8 cellular contexts compared by ENCODE assay signal in the genomic region with DNA sequence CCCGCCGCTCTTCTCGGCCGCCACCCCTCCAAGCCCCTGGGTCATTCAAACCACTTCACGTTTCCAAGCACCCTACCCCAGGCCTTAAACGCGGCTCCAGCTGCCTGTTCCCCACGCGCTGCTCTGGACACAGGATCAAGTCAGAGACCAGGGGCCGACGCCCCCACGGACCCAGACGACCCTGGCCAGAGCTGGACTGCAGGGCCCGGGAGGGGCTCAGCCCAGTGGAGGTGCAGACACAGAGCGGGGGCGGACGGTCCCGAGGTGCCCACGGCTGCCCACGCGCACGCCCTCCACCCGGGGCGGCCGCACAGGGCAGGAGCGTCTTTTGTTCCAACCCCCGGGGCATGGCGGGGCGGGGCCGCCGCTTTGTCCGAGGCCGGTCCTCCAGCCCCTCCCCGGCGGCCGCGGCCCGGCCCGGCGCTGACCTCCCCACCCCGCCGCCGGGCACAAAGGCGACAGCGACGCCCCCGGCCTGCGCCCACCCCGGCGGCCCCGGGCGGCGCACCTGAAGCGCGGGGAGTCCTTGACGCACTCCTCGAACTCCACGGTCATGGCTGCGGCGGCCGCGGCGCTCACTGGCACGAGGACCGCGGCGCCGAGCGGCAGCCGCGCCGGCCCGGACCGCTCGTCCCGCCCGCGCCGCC. TPM values are rescaled to one million over a fixed set of nuclear protein-coding genes. Genes with fewer than 3 reads are reported as not detected.
DNase-seq lines count a peak whose midpoint lies in the region; ATAC-seq and TF ChIP-seq lines count a peak whose summit lies in the region.

No MANE protein-coding gene starts in this region.

- H3K4me3 Mint-ChIP-seq in CD4-positive, alpha-beta memory T cell: peak overlapping the region; percentile 84 to 92 (median 89)

- H3K9me2 ChIP-seq in MM.1S (replicated peaks; ENCODE audit: insufficient read depth, low read length): no peaks in the 10 kb centered on the region

- peaks cover 7% of the 10 kb centered on the region for H3K36me3 ChIP-seq in CD4-positive, alpha-beta memory T cell (ENCODE audit: insufficient read depth, low read length)
- H3K36me3 ChIP-seq in MM.1S (replicated peaks; ENCODE audit: insufficient read depth, low read length) (no peaks in the 10 kb centered on the region), mucosa of rectum (ENCODE audit: control insufficient read depth in 2 of 2, insufficient read depth in 2 of 2, low read length in 2 of 2) (peaks cover 9 to 16% of the 10 kb centered on the region in 2 donors)

- H3K36me3 Mint-ChIP-seq in CD4-positive, alpha-beta memory T cell: peaks cover 0 to 8% of the 10 kb centered on the region in 2 donors

- no peaks in the 10 kb centered on the region for H3K27me3 ChIP-seq in CD4-positive, alpha-beta memory T cell (ENCODE audit: insufficient read depth, low read length)
- H3K27me3 ChIP-seq in MM.1S (replicated peaks; ENCODE audit: insufficient read depth, low read length) (no peaks in the 10 kb centered on the region), dorsolateral prefrontal cortex (no peaks in the 10 kb centered on the region), mucosa of rectum (ENCODE audit: control insufficient read depth in 2 of 2, insufficient read depth in 2 of 2, low read length in 2 of 2) (no peaks in the 10 kb centered on the region)

- H3K9ac ChIP-seq in MM.1S (ENCODE audit: low read length) (peak overlapping the region; percentile 66; the same call in 1 of the 2 replicates), mucosa of rectum (ENCODE audit: low read depth in 1 of 2, low read length in 2 of 2) (peak overlapping the region; percentile 60 to 68)

- TF ChIP-seq CTCF in MM.1S (IDR thresholded peaks at IDR 0.05; ENCODE audit: low read length) (no peak), dorsolateral prefrontal cortex (IDR thresholded peaks at IDR 0.05 in 54 of 56, conservative IDR thresholded peaks at IDR 0.05 in 2 of 56; ENCODE audit: low read depth in 1 of 56, partially characterized antibody in 56 of 56) (no peak)

- peak overlapping the region; percentile 54 for H3K27ac ChIP-seq in CD4-positive, alpha-beta memory T cell (ENCODE audit: low read depth, low read length)
- no peak overlapping the region for H3K27ac ChIP-seq in MM.1S (ENCODE audit: low read length)
- peak overlapping the region in 58 of 59 donors; percentile 76 to 100 (median 98) for H3K27ac ChIP-seq in dorsolateral prefrontal cortex
- H3K27ac ChIP-seq in mucosa of rectum (ENCODE audit: low read depth in 2 of 2, low read length in 2 of 2): peak overlapping the region; percentile 63 to 69

- peaks cover 44% of the 10 kb centered on the region for H3K79me2 ChIP-seq in MM.1S (ENCODE audit: low read length)

- peak in 1 of 5 donors; percentile 28 for DNase-seq in CD4-positive, alpha-beta memory T cell
- DNase-seq in MM.1S (peak; percentile 19), dorsolateral prefrontal cortex (peak in 1 of 10 donors; percentile 63), AG08395 (ENCODE audit: low spot score) (no peak), COLO829 (ENCODE audit: low spot score) (no peak), cerebellar nuclear complex (lab: John Stamatoyannopoulos, UW) (no peak)

- no peaks in the 10 kb centered on the region for H3K9me3 ChIP-seq in CD4-positive, alpha-beta memory T cell (ENCODE audit: control insufficient read depth in 1 of 2, low read length in 2 of 2)
- no peaks in the 10 kb centered on the region for H3K9me3 ChIP-seq in MM.1S (replicated peaks; ENCODE audit: insufficient read depth, low read length)
- no peaks in the 10 kb centered on the region for H3K9me3 ChIP-seq in mucosa of rectum (ENCODE audit: control insufficient read depth in 2 of 2, low read length in 2 of 2)

- H3K27ac Mint-ChIP-seq in CD4-positive, alpha-beta memory T cell: peak overlapping the region; percentile 66 to 92 (median 90)

- peak overlapping the region; percentile 98 for H3K4me2 ChIP-seq in MM.1S (ENCODE audit: low read depth, low read length)

- ATAC-seq in GM21515 (IDR thresholded peaks at IDR 0.05; ENCODE audit: unreplicated experiment): peak; percentile 6

- peaks cover 36% of the 10 kb centered on the region for H3K4me1 ChIP-seq in CD4-positive, alpha-beta memory T cell (ENCODE audit: insufficient read depth, low read length)
- H3K4me1 ChIP-seq in MM.1S (ENCODE audit: low read length) (peaks cover 10% of the 10 kb centered on the region), mucosa of rectum (ENCODE audit: control insufficient read depth in 2 of 2, insufficient read depth in 2 of 2, low read length in 2 of 2) (peaks cover 33 to 39% of the 10 kb centered on the region in 2 donors)

- H3K9me3 Mint-ChIP-seq in CD4-positive, alpha-beta memory T cell: peaks cover 0 to 2% (median 0%) of the 10 kb centered on the region in 8 donors

- POLR2A ChIA-PET in CD4-positive, alpha-beta memory T cell (lab: Charles Lee; ENCODE audit: partially characterized antibody): interaction anchor here (1.0 kb wide), 1 partner anchor 68 kb away, joined by 4 read pairs; a partner anchor contains a TSS

- CTCF ChIA-PET in CD4-positive, alpha-beta memory T cell (lab: Charles Lee; ENCODE audit: partially characterized antibody): no interaction called here

- H3K4me3 ChIP-seq in CD4-positive, alpha-beta memory T cell (ENCODE audit: low read length in 2 of 2): peak overlapping the region; percentile 33 to 59
- H3K4me3 ChIP-seq in MM.1S (ENCODE audit: low read length) (peak overlapping the region; percentile 87), dorsolateral prefrontal cortex (peak overlapping the region; percentile 65 to 96 (median 88)), mucosa of rectum (ENCODE audit: low read length in 2 of 2) (peak overlapping the region; percentile 69 to 70)

- intact Hi-C loops in CD4-positive, alpha-beta memory T cell (cut with micrococcal nuclease): loop anchor here (1.0 kb wide), 1 partner anchor 238 kb away; no protein-coding TSS in a partner anchor
- intact Hi-C loops in dorsolateral prefrontal cortex (cut with DNase I): loop anchor here in 1 of 2 donors (5.0 kb wide), 3 partner anchors 40 to 275 kb away; a partner anchor contains a TSS

- H3K4me1 Mint-ChIP-seq in CD4-positive, alpha-beta memory T cell: peaks cover 13 to 29% (median 20%) of the 10 kb centered on the region in 4 donors

- H3F3A ChIP-seq in MM.1S (ENCODE audit: insufficient read depth, low read length): peaks cover 3% of the 10 kb centered on the region; the same call in 1 of the 2 replicates

- H3K27me3 Mint-ChIP-seq in CD4-positive, alpha-beta memory T cell: no peaks in the 10 kb centered on the region

- peak overlapping the region; percentile 45 for H2AFZ ChIP-seq in MM.1S (ENCODE audit: low read length)

- no peaks in the 10 kb centered on the region for H4K20me1 ChIP-seq in MM.1S (ENCODE audit: insufficient read depth, low read length)

RNA-seq across cellular contexts. Expression of a gene that starts 0.3 kb away (rescaled TPM):
- 10 to 100 TPM; 59.7 to 65.6 TPM for total RNA-seq in CD4-positive, alpha-beta memory T cell
- polyA plus RNA-seq in CD4-positive, alpha-beta memory T cell: 1 to 10 TPM; 5.4 to 6.9 TPM
- 100 to 1,000 TPM in 119 of 120 experiments, 10 to 100 TPM in 1; 92.3 to 273 (median 164) TPM for total RNA-seq in dorsolateral prefrontal cortex

RNA-seq across cellular contexts. Expression of a gene that starts 1.0 kb away (rescaled TPM):
- 10 to 100 TPM; 24.1 to 27.9 TPM for total RNA-seq in CD4-positive, alpha-beta memory T cell
- 10 to 100 TPM; 15.4 to 16.7 TPM for polyA plus RNA-seq in CD4-positive, alpha-beta memory T cell
- total RNA-seq in dorsolateral prefrontal cortex: 10 to 100 TPM in 118 of 120 experiments, 1 to 10 TPM in 2; 9.1 to 22.8 (median 14.0) TPM

RNA-seq across cellular contexts. Expression of a gene that starts 17.1 kb away (rescaled TPM):
- total RNA-seq in CD4-positive, alpha-beta memory T cell: 100 to 1,000 TPM; 163 to 173 TPM
- polyA plus RNA-seq in CD4-positive, alpha-beta memory T cell: 10 to 100 TPM; 68.3 to 71.3 TPM
- 100 to 1,000 TPM in 109 of 120 experiments, 10 to 100 TPM in 11; 87.2 to 200 (median 130) TPM for total RNA-seq in dorsolateral prefrontal cortex

RNA-seq across cellular contexts. Expression of a gene that starts 17.2 kb away (rescaled TPM):
- 10 to 100 TPM; 25.0 to 28.3 TPM for total RNA-seq in CD4-positive, alpha-beta memory T cell
- 10 to 100 TPM; 15.4 to 26.8 TPM for polyA plus RNA-seq in CD4-positive, alpha-beta memory T cell
- total RNA-seq in dorsolateral prefrontal cortex: 10 to 100 TPM; 16.2 to 34.2 (median 22.5) TPM

RNA-seq across cellular contexts. Expression of a gene that starts 23.7 kb away (rescaled TPM):
- total RNA-seq in CD4-positive, alpha-beta memory T cell: 1 to 10 TPM; 1.5 TPM
- under 1 TPM in 1 of 2 donors, not detected in 1; 0.47 TPM for polyA plus RNA-seq in CD4-positive, alpha-beta memory T cell
- total RNA-seq in dorsolateral prefrontal cortex: 1 to 10 TPM in 6 of 120 experiments, under 1 TPM in 108, not detected in 6; 0.11 to 1.7 (median 0.38) TPM
